In genomic region chr12:84704851-84705250, GRCh38 we compare ENCODE assay signal across 35 cellular contexts.
"Had no signal": no experiment of that assay in that cellular context is flagged by ENCODE, and none has a peak within 500 bp of the region (broad histone marks: within the 10 kb centered on the region; RNA-seq: fewer than 3 reads in every experiment).

No MANE protein-coding gene starts in this region.

- H3K4me1 Mint-ChIP-seq: activated B cell treated with CpG ODN at 0.5 μM for 24 hours; activated CD4-positive, alpha-beta T cell treated with anti-CD3 and anti-CD28 coated beads for 36 hours; activated CD4-positive, alpha-beta T cell treated with anti-CD3 and anti-CD28 coated beads, Interleukin-2, amount 10 ng/mL, durations not matched to agents 24 days and 14 days; activated naive CD4-positive, alpha-beta T cell treated with anti-CD3 and anti-CD28 coated beads, Interleukin-2, amount 50 U/mL, for 24 hours; activated naive CD8-positive, alpha-beta T cell treated with anti-CD3 and anti-CD28 coated beads for 36 hours; activated naive CD8-positive, alpha-beta T cell treated with anti-CD3 and anti-CD28 coated beads, Interleukin-2, amount 50 U/mL, for 24 hours; brain; T-cell had no signal

- DNase-seq: activated B cell treated with CpG ODN at 0.5 μM for 24 hours; activated CD4-positive, alpha-beta memory T cell treated with anti-CD3 and anti-CD28 coated beads for 36 hours; activated CD4-positive, alpha-beta T cell treated with anti-CD3 and anti-CD28 coated beads for 36 hours; activated CD4-positive, alpha-beta T cell treated with anti-CD3 and anti-CD28 coated beads, Interleukin-2, amount 10 ng/mL, durations not matched to agents 24 days and 14 days; activated CD4-positive, CD25-positive, alpha-beta regulatory T cell treated with anti-CD3 and anti-CD28 coated beads, Interleukin-2, amount 50 U/mL, for 72 hours; activated CD8-positive, alpha-beta memory T cell treated with anti-CD3 and anti-CD28 coated beads, Interleukin-2, amount 10 ng/mL, durations not matched to agents 7 days and 5 days; activated CD8-positive, alpha-beta memory T cell treated with anti-CD3 and anti-CD28 coated beads, Interleukin-2, amount 50 U/mL, for 4 hours; activated CD8-positive, alpha-beta T cell treated with anti-CD3 and anti-CD28 coated beads, Interleukin-2, amount 10 ng/mL, durations not matched to agents 7 days and 5 days; activated effector memory CD4-positive, alpha-beta T cell treated with anti-CD3 and anti-CD28 coated beads, Interleukin-2, amount 50 U/mL, for 16 hours; activated naive CD4-positive, alpha-beta T cell treated with anti-CD3 and anti-CD28 coated beads for 36 hours; activated naive CD8-positive, alpha-beta T cell treated with anti-CD3 and anti-CD28 coated beads for 36 hours; activated naive CD8-positive, alpha-beta T cell treated with anti-CD3 and anti-CD28 coated beads, Interleukin-2, amount 50 U/mL, for 24 hours; activated T-cell treated with anti-CD3 and anti-CD28 coated beads, Interleukin-2, amount 50 U/mL, for 1 hour; activated T-cell treated with anti-CD3 and anti-CD28 coated beads, Interleukin-2, amount 50 U/mL, for 48 hours; adrenal gland; central memory CD4-positive, alpha-beta T cell; cerebellar nuclear complex; colonic mucosa; effector CD8-positive, alpha-beta T cell; erythroblast; foreskin melanocyte; heart right ventricle; T-cell; T-helper 9 cell; WERI-Rb-1 had no signal

- H3K4me3 ChIP-seq: adrenal gland, ascending aorta, breast epithelium, cardiac muscle cell, colonic mucosa, esophagus muscularis mucosa, gastroesophageal sphincter, heart right ventricle had no signal

- H3K27me3 ChIP-seq: adrenal gland, ascending aorta, breast epithelium, cardiac muscle cell, colonic mucosa, esophagus muscularis mucosa, gastroesophageal sphincter, heart right ventricle had no signal

- ATAC-seq: activated CD4-positive, alpha-beta T cell treated with anti-CD3 and anti-CD28 coated beads for 36 hours; activated CD8-positive, alpha-beta memory T cell treated with anti-CD3 and anti-CD28 coated beads, Interleukin-2, amount 10 ng/mL, durations not matched to agents 7 days and 5 days; activated CD8-positive, alpha-beta T cell treated with anti-CD3 and anti-CD28 coated beads, Interleukin-2, amount 10 ng/mL, durations not matched to agents 7 days and 5 days; activated naive CD8-positive, alpha-beta T cell treated with anti-CD3 and anti-CD28 coated beads, Interleukin-2, amount 50 U/mL, for 24 hours; gastroesophageal sphincter; heart right ventricle; T-cell had no signal

- H3K9me3 Mint-ChIP-seq: activated B cell treated with CpG ODN at 0.5 μM for 24 hours; activated CD4-positive, alpha-beta memory T cell treated with anti-CD3 and anti-CD28 coated beads for 36 hours; activated CD4-positive, alpha-beta T cell treated with anti-CD3 and anti-CD28 coated beads, Interleukin-2, amount 10 ng/mL, durations not matched to agents 24 days and 14 days; activated naive CD4-positive, alpha-beta T cell treated with anti-CD3 and anti-CD28 coated beads for 36 hours; activated naive CD4-positive, alpha-beta T cell treated with anti-CD3 and anti-CD28 coated beads, Interleukin-2, amount 50 U/mL, for 24 hours; activated naive CD8-positive, alpha-beta T cell treated with anti-CD3 and anti-CD28 coated beads for 36 hours; activated naive CD8-positive, alpha-beta T cell treated with anti-CD3 and anti-CD28 coated beads, Interleukin-2, amount 50 U/mL, for 24 hours; activated T-helper 1 cell treated with anti-CD3 and anti-CD28 coated beads, Interleukin-12 subunit alpha, Interleukin-12 subunit beta, Interleukin-2, Interleukin-4 antibody, amounts not matched to agents 30 ng/mL and 10 ng/mL and 1 ng/mL, durations not matched to agents 14 hours and 24 hours and 36 hours; activated T-helper 2 cell treated with anti-CD3 and anti-CD28 coated beads, Interferon-gamma antibody, Interleukin-2, Interleukin-4, amounts not matched to agents 10 μg/mL and 5 μg/mL and 100 μg/mL, durations not matched to agents 14 hours and 24 hours and 36 hours; brain; T-helper 1 cell treated with Interleukin-12 subunit alpha and Interleukin-12 subunit beta and Interleukin-4 antibody, amounts not matched to agents 30 μg/mL and 1 μg/mL, for 36 hours had no signal

- H3K4me1 ChIP-seq: adrenal gland, ascending aorta, breast epithelium, colonic mucosa, esophagus muscularis mucosa, gastroesophageal sphincter, heart right ventricle had no signal

- H3K27ac Mint-ChIP-seq: activated B cell treated with CpG ODN at 0.5 μM for 24 hours; activated CD4-positive, alpha-beta memory T cell treated with anti-CD3 and anti-CD28 coated beads for 36 hours; activated CD4-positive, alpha-beta T cell treated with anti-CD3 and anti-CD28 coated beads for 36 hours; activated CD4-positive, alpha-beta T cell treated with anti-CD3 and anti-CD28 coated beads, Interleukin-2, amount 10 ng/mL, durations not matched to agents 24 days and 14 days; activated CD8-positive, alpha-beta memory T cell treated with anti-CD3 and anti-CD28 coated beads, Interleukin-2, amount 10 ng/mL, durations not matched to agents 7 days and 5 days; activated CD8-positive, alpha-beta T cell treated with anti-CD3 and anti-CD28 coated beads, Interleukin-2, amount 10 ng/mL, durations not matched to agents 7 days and 5 days; activated naive CD4-positive, alpha-beta T cell treated with anti-CD3 and anti-CD28 coated beads for 36 hours; activated naive CD4-positive, alpha-beta T cell treated with anti-CD3 and anti-CD28 coated beads, Interleukin-2, amount 50 U/mL, for 24 hours; activated naive CD8-positive, alpha-beta T cell treated with anti-CD3 and anti-CD28 coated beads for 36 hours; activated naive CD8-positive, alpha-beta T cell treated with anti-CD3 and anti-CD28 coated beads, Interleukin-2, amount 50 U/mL, for 24 hours; activated T-helper 1 cell treated with anti-CD3 and anti-CD28 coated beads, Interleukin-12 subunit alpha, Interleukin-12 subunit beta, Interleukin-2, Interleukin-4 antibody, amounts not matched to agents 30 ng/mL and 10 ng/mL and 1 ng/mL, durations not matched to agents 14 hours and 24 hours and 36 hours; activated T-helper 2 cell treated with anti-CD3 and anti-CD28 coated beads, Interferon-gamma antibody, Interleukin-2, Interleukin-4, amounts not matched to agents 10 μg/mL and 5 μg/mL and 100 μg/mL, durations not matched to agents 14 hours and 24 hours and 36 hours; T-cell; T-helper 1 cell treated with Interleukin-12 subunit alpha and Interleukin-12 subunit beta and Interleukin-4 antibody, amounts not matched to agents 30 μg/mL and 1 μg/mL, for 36 hours had no signal

- H3K27me3 Mint-ChIP-seq: activated B cell treated with CpG ODN at 0.5 μM for 24 hours; activated CD4-positive, alpha-beta memory T cell treated with anti-CD3 and anti-CD28 coated beads for 36 hours; activated CD4-positive, alpha-beta T cell treated with anti-CD3 and anti-CD28 coated beads for 36 hours; activated CD4-positive, alpha-beta T cell treated with anti-CD3 and anti-CD28 coated beads, Interleukin-2, amount 10 ng/mL, durations not matched to agents 24 days and 14 days; activated CD8-positive, alpha-beta memory T cell treated with anti-CD3 and anti-CD28 coated beads, Interleukin-2, amount 10 ng/mL, durations not matched to agents 7 days and 5 days; activated naive CD4-positive, alpha-beta T cell treated with anti-CD3 and anti-CD28 coated beads, Interleukin-2, amount 50 U/mL, for 24 hours; activated naive CD8-positive, alpha-beta T cell treated with anti-CD3 and anti-CD28 coated beads for 36 hours; activated naive CD8-positive, alpha-beta T cell treated with anti-CD3 and anti-CD28 coated beads, Interleukin-2, amount 50 U/mL, for 24 hours; brain; T-cell had no signal

- H3K36me3 ChIP-seq: adrenal gland, ascending aorta, breast epithelium, cardiac muscle cell, colonic mucosa, esophagus muscularis mucosa, gastroesophageal sphincter, heart right ventricle, WERI-Rb-1 had no signal

- H3K36me3 Mint-ChIP-seq: activated CD4-positive, alpha-beta memory T cell treated with anti-CD3 and anti-CD28 coated beads for 36 hours; activated CD8-positive, alpha-beta memory T cell treated with anti-CD3 and anti-CD28 coated beads, Interleukin-2, amount 10 ng/mL, durations not matched to agents 7 days and 5 days; activated naive CD4-positive, alpha-beta T cell treated with anti-CD3 and anti-CD28 coated beads, Interleukin-2, amount 50 U/mL, for 24 hours; activated naive CD8-positive, alpha-beta T cell treated with anti-CD3 and anti-CD28 coated beads for 36 hours; brain; T-cell had no signal

- H3K27ac ChIP-seq: adrenal gland, ascending aorta, breast epithelium, cardiac muscle cell, colonic mucosa, esophagus muscularis mucosa, gastroesophageal sphincter, heart right ventricle, WERI-Rb-1 had no signal

- H3K4me3 Mint-ChIP-seq: activated B cell treated with CpG ODN at 0.5 μM for 24 hours; activated CD4-positive, alpha-beta memory T cell treated with anti-CD3 and anti-CD28 coated beads for 36 hours; activated CD4-positive, alpha-beta T cell treated with anti-CD3 and anti-CD28 coated beads for 36 hours; activated CD4-positive, alpha-beta T cell treated with anti-CD3 and anti-CD28 coated beads, Interleukin-2, amount 10 ng/mL, durations not matched to agents 24 days and 14 days; activated CD8-positive, alpha-beta memory T cell treated with anti-CD3 and anti-CD28 coated beads, Interleukin-2, amount 10 ng/mL, durations not matched to agents 7 days and 5 days; activated CD8-positive, alpha-beta T cell treated with anti-CD3 and anti-CD28 coated beads, Interleukin-2, amount 10 ng/mL, durations not matched to agents 7 days and 5 days; activated naive CD4-positive, alpha-beta T cell treated with anti-CD3 and anti-CD28 coated beads for 36 hours; activated naive CD4-positive, alpha-beta T cell treated with anti-CD3 and anti-CD28 coated beads, Interleukin-2, amount 50 U/mL, for 24 hours; activated naive CD8-positive, alpha-beta T cell treated with anti-CD3 and anti-CD28 coated beads for 36 hours; activated naive CD8-positive, alpha-beta T cell treated with anti-CD3 and anti-CD28 coated beads, Interleukin-2, amount 50 U/mL, for 24 hours; activated T-helper 1 cell treated with anti-CD3 and anti-CD28 coated beads, Interleukin-12 subunit alpha, Interleukin-12 subunit beta, Interleukin-2, Interleukin-4 antibody, amounts not matched to agents 30 ng/mL and 10 ng/mL and 1 ng/mL, durations not matched to agents 14 hours and 24 hours and 36 hours; brain; T-cell; T-helper 1 cell treated with Interleukin-12 subunit alpha and Interleukin-12 subunit beta and Interleukin-4 antibody, amounts not matched to agents 30 μg/mL and 1 μg/mL, for 36 hours had no signal

- H3K9me3 ChIP-seq: adrenal gland, ascending aorta, breast epithelium, colonic mucosa, esophagus muscularis mucosa, gastroesophageal sphincter, heart right ventricle had no signal
